In genomic region chr5:6950872-6951271, GRCh38 we compare ENCODE assay signal across 29 cellular contexts.
"Had no signal": no experiment of that assay in that cellular context is flagged by ENCODE, and none has a peak within 500 bp of the region (broad histone marks: within the 10 kb centered on the region; RNA-seq: fewer than 3 reads in every experiment).

No MANE protein-coding gene starts in this region.

- H3K4me1 ChIP-seq: breast epithelium, colonic mucosa, esophagus squamous epithelium, heart left ventricle, right lobe of liver, vagina had no signal

- H3K4me1 Mint-ChIP-seq: activated T-helper 17 cell treated with anti-CD3 and anti-CD28 coated beads, Interleukin-2, amount 50 U/mL, for 72 hours; central memory CD8-positive, alpha-beta T cell; endodermal cell; naive B cell had no signal

- H3K9me3 ChIP-seq: breast epithelium, colonic mucosa, esophagus squamous epithelium, heart left ventricle, mucosa of descending colon, right lobe of liver, thoracic aorta, vagina had no signal

- H3K9me3 Mint-ChIP-seq: activated T-cell treated with anti-CD3 and anti-CD28 coated beads, Interleukin-2, amount 50 U/mL, for 24 hours; central memory CD8-positive, alpha-beta T cell; endodermal cell; neural crest cell; T-helper 2 cell treated with Interferon-gamma antibody and Interleukin-4, amounts not matched to agents 5 μg/mL and 100 μg/mL, for 36 hours had no signal

- H3K36me3 ChIP-seq: breast epithelium, colonic mucosa, esophagus squamous epithelium, heart left ventricle, right lobe of liver, thoracic aorta, vagina had no signal

- H3K27me3 ChIP-seq: breast epithelium, colonic mucosa, right lobe of liver, vagina had no signal

- H3K36me3 Mint-ChIP-seq: naive B cell, type B pancreatic cell had no signal

- DNase-seq: activated CD4-positive, alpha-beta T cell treated with anti-CD3 and anti-CD28 coated beads, Interleukin-2, amount 50 U/mL, for 4 hours; activated CD8-positive, alpha-beta memory T cell treated with anti-CD3 and anti-CD28 coated beads for 24 hours; activated CD8-positive, alpha-beta memory T cell treated with anti-CD3 and anti-CD28 coated beads, Interleukin-2, amount 50 U/mL, for 4 hours; activated T-cell treated with anti-CD3 and anti-CD28 coated beads, Interleukin-2, amount 50 U/mL, for 24 hours; colonic mucosa; endodermal cell; esophagus squamous epithelium; heart left ventricle; left colon; mesenchymal stem cell; mucosa of descending colon; naive B cell; occipital lobe; posterior cingulate gyrus; right lobe of liver; stimulated activated CD4-positive, alpha-beta T cell treated with anti-CD3 and anti-CD28 coated beads, Interleukin-2, amount 100 ng/mL, for 48 hours; stimulated activated naive CD4-positive, alpha-beta T cell treated with Interleukin-2 at 50 U/mL for 16 hours had no signal

- H3K4me3 ChIP-seq: breast epithelium, colonic mucosa, esophagus squamous epithelium, heart left ventricle, mucosa of descending colon, right lobe of liver, thoracic aorta, vagina had no signal

- H3K4me3 Mint-ChIP-seq: activated CD4-positive, alpha-beta T cell treated with anti-CD3 and anti-CD28 coated beads for 36 hours; activated T-cell treated with anti-CD3 and anti-CD28 coated beads, Interleukin-2, amount 50 U/mL, for 24 hours; activated T-helper 17 cell treated with anti-CD3 and anti-CD28 coated beads, Interleukin-2, amount 50 U/mL, for 72 hours; central memory CD8-positive, alpha-beta T cell; endodermal cell; naive B cell; neural crest cell; T-helper 2 cell treated with Interferon-gamma antibody and Interleukin-4, amounts not matched to agents 5 μg/mL and 100 μg/mL, for 36 hours; type B pancreatic cell had no signal

- H3K27ac Mint-ChIP-seq: activated CD4-positive, alpha-beta T cell treated with anti-CD3 and anti-CD28 coated beads for 36 hours; activated naive CD4-positive, alpha-beta T cell treated with anti-CD3 and anti-CD28 coated beads, Interleukin-2, amount 50 U/mL, for 72 hours; activated T-cell treated with anti-CD3 and anti-CD28 coated beads, Interleukin-2, amount 50 U/mL, for 24 hours; activated T-helper 17 cell treated with anti-CD3 and anti-CD28 coated beads, Interleukin-2, amount 50 U/mL, for 72 hours; endodermal cell; naive B cell; T-helper 2 cell treated with Interferon-gamma antibody and Interleukin-4, amounts not matched to agents 5 μg/mL and 100 μg/mL, for 36 hours; type B pancreatic cell had no signal

- FAIRE-seq: astrocyte, keratinocyte had no signal

- H3K27ac ChIP-seq: breast epithelium, colonic mucosa, esophagus squamous epithelium, heart left ventricle, right lobe of liver, thoracic aorta, vagina had no signal
